Comparison of ENCODE assay signal across 8 cellular contexts in genomic region chr2:146278881-146279280, GRCh38.
"Had no signal": no experiment of that assay in that cellular context is flagged by ENCODE, and none has a peak within 500 bp of the region (broad histone marks: within the 10 kb centered on the region; RNA-seq: fewer than 3 reads in every experiment).

No MANE protein-coding gene starts in this region.

- ATAC-seq: GM12878 had no signal

- DNase-seq: GDM1, GF-D8 had no signal

- FAIRE-seq: G401.6, GM12878, GM12891, GM12892, GM18507, GM19239 had no signal

- H3K4me3 ChIP-seq: GM12878 had no signal
